Comparison of ENCODE assay signal across 29 cellular contexts in the genomic region with DNA sequence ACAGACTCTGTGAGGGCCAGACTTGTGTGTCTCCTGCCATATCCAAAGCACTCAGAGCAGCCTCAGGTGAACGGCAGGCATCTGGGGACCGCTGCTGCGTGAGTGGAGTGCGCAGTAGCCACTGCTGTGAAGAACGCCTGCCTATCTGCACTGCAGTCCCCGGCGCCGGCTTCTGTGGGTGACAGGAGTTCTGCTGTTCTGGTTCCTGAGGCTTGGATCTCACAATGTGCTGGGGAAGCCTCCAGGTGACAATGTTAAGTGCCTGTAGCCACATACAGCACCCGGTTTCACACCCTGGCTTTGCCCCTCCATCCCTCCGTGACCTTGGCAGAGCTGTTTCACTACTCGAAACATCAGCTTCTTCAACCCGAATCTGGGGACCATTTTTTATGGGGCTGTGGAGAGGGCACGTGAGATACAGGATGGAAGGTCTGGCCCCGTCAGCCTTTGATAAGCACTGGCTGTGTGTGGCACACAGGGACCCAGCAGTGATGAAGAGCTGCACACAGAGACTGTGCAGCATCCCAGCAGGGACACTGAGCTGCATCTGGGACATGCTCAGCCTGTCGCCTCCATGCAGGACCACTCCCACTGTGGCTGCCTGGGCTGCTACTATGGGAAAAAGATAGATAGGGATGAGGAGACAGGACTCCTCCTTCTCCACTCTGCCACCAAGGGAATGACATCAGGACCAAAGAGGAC. TPM values are rescaled to one million over a fixed set of nuclear protein-coding genes. Genes with fewer than 3 reads are reported as not detected.
"Had no signal": no experiment of that assay in that cellular context is flagged by ENCODE, and none has a peak within 500 bp of the region (broad histone marks: within the 10 kb centered on the region; RNA-seq: fewer than 3 reads in every experiment).

No MANE protein-coding gene starts in this region.

- H3K9me3 ChIP-seq: adrenal gland, body of pancreas, esophagus muscularis mucosa, gastroesophageal sphincter had no signal

- H3K27ac ChIP-seq: adrenal gland, body of pancreas, cardiac muscle cell, coronary artery, esophagus muscularis mucosa, gastroesophageal sphincter, WERI-Rb-1 had no signal

- ATAC-seq: activated CD4-positive, CD25-positive, alpha-beta regulatory T cell treated with anti-CD3 and anti-CD28 coated beads, Interleukin-2, amount 50 U/mL, for 24 hours; activated CD8-positive, alpha-beta T cell treated with anti-CD3 and anti-CD28 coated beads for 36 hours; activated naive CD8-positive, alpha-beta T cell treated with anti-CD3 and anti-CD28 coated beads, Interleukin-2, amount 50 U/mL, for 24 hours; body of pancreas; effector memory CD8-positive, alpha-beta T cell; gastroesophageal sphincter; T-helper 17 cell had no signal

- H3K27me3 ChIP-seq: adrenal gland, body of pancreas, cardiac muscle cell, esophagus muscularis mucosa, gastroesophageal sphincter had no signal

- DNase-seq: activated B cell treated with CpG ODN at 0.5 μM for 24 hours; activated CD4-positive, alpha-beta T cell treated with anti-CD3 and anti-CD28 coated beads for 48 hours; activated CD4-positive, alpha-beta T cell treated with anti-CD3 and anti-CD28 coated beads, Interleukin-2, amount 50 U/mL, for 1 hour; activated CD4-positive, alpha-beta T cell treated with anti-CD3 and anti-CD28 coated beads, Interleukin-2, amount 50 U/mL, for 48 hours; activated CD8-positive, alpha-beta memory T cell treated with anti-CD3 and anti-CD28 coated beads for 24 hours; activated CD8-positive, alpha-beta T cell treated with anti-CD3 and anti-CD28 coated beads for 36 hours; activated effector memory CD4-positive, alpha-beta T cell treated with anti-CD3 and anti-CD28 coated beads, Interleukin-2, amount 50 U/mL, for 16 hours; activated naive CD4-positive, alpha-beta T cell treated with anti-CD3 and anti-CD28 coated beads for 36 hours; activated naive CD8-positive, alpha-beta T cell treated with anti-CD3 and anti-CD28 coated beads for 36 hours; activated naive CD8-positive, alpha-beta T cell treated with anti-CD3 and anti-CD28 coated beads, Interleukin-2, amount 50 U/mL, for 24 hours; activated T-cell treated with anti-CD3 and anti-CD28 coated beads, Interleukin-2, amount 50 U/mL, for 48 hours; adrenal gland; amygdala; body of pancreas; central memory CD4-positive, alpha-beta T cell; dermis blood vessel endothelial cell; effector CD4-positive, alpha-beta T cell; effector memory CD8-positive, alpha-beta T cell; erythroblast; foreskin melanocyte; T-helper 1 cell; T-helper 17 cell; T1000; WERI-Rb-1 had no signal

- H3K4me3 ChIP-seq: adrenal gland, body of pancreas, cardiac muscle cell, coronary artery, esophagus muscularis mucosa, gastroesophageal sphincter had no signal

- H3K4me1 ChIP-seq: body of pancreas had no signal

RNA-seq across cellular contexts. Expression of a gene that starts 51.2 kb away (rescaled TPM):
- total RNA-seq: activated B cell treated with CpG ODN at 0.5 μM for 24 hours, T-helper 17 cell had no signal
